ENCODE assay signal across 8 cellular contexts in genomic region chr17:81514735-81515529, GRCh38. TPM values are rescaled to one million over a fixed set of nuclear protein-coding genes. Genes with fewer than 3 reads are reported as not detected.
DNase-seq lines count a peak whose midpoint lies in the region; ATAC-seq and TF ChIP-seq lines count a peak whose summit lies in the region.

No MANE protein-coding gene starts in this region.

- H3K4me3 ChIP-seq in HL-60 (replicated peaks; ENCODE audit: insufficient read depth, low read length) (peak overlapping the region; percentile 75), neural cell (ENCODE audit: low read length) (peak overlapping the region; percentile 92), tibial artery (peak overlapping the region; percentile 92 to 99)

- H3K9me3 ChIP-seq in neural cell (ENCODE audit: low read length): no peaks in the 10 kb centered on the region
- no peaks in the 10 kb centered on the region for H3K9me3 ChIP-seq in tibial artery

- H3K36me3 ChIP-seq in neural cell (ENCODE audit: insufficient read depth, low read length) (peaks cover 18% of the 10 kb centered on the region), tibial artery (peaks cover 23 to 26% (median 25%) of the 10 kb centered on the region in 3 donors)

- H3K9ac ChIP-seq in neural cell (ENCODE audit: low read length): peak overlapping the region; percentile 99

- TF ChIP-seq RAD21 in neural cell (conservative IDR thresholded peaks at IDR 0.05): no peak

- peak overlapping the region; percentile 61 for H3K27ac ChIP-seq in HL-60 (replicated peaks)
- H3K27ac ChIP-seq in foreskin keratinocyte: peak overlapping the region; percentile 34
- H3K27ac ChIP-seq in neural cell (ENCODE audit: low read length): peak overlapping the region; percentile 99
- H3K27ac ChIP-seq in tibial artery: peak overlapping the region; percentile 97 to 100

- peak; percentile 70 to 87 (median 79) for DNase-seq in NCI-H1417 (lab: John Stamatoyannopoulos, UW)
- no peak for DNase-seq in NCI-H1417 treated with DMSO at 0.1 percent for 48 hours (lab: John Stamatoyannopoulos, UW)
- peak in 1 of 2 experiments; percentile 72 for DNase-seq in HL-60 (ENCODE audit: low read depth in 1 of 2, low spot score in 1 of 2)
- DNase-seq in RPMI8226: peak; percentile 79
- peak; percentile 47 for DNase-seq in activated gamma-delta T cell treated with anti-CD3 and anti-CD28 coated beads, Interleukin-2, amount 50 U/mL, for 16 hours (ENCODE audit: low read depth)
- DNase-seq in foreskin keratinocyte: peak in 1 of 2 donors; percentile 63
- peak; percentile 87 to 94 for DNase-seq in tibial artery

- peaks cover 25% of the 10 kb centered on the region for H4K20me1 ChIP-seq in neural cell (ENCODE audit: insufficient read depth)

- peak overlapping the region; percentile 87 for H3K4me2 ChIP-seq in neural cell (ENCODE audit: low read length)

- TF ChIP-seq EP300 in neural cell (conservative IDR thresholded peaks at IDR 0.05; ENCODE audit: poor library complexity, severe bottlenecking): no peak

- no peaks in the 10 kb centered on the region for H3K9me2 ChIP-seq in neural cell (ENCODE audit: insufficient read depth, low read length)

- H3K4me1 ChIP-seq in foreskin keratinocyte: no peaks in the 10 kb centered on the region
- peaks cover 0 to 51% (median 39%) of the 10 kb centered on the region in 4 donors for H3K4me1 ChIP-seq in tibial artery

- H3K79me2 ChIP-seq in neural cell (replicated peaks; ENCODE audit: insufficient read depth, low read length): peaks cover 61% of the 10 kb centered on the region

- ATAC-seq in foreskin keratinocyte: peak; percentile 15

- H2AFZ ChIP-seq in neural cell (ENCODE audit: low read depth, low read length): peak overlapping the region; percentile 19

- intact Hi-C loops in tibial artery (cut with DNase I; ENCODE audit: low total_unique reads): loop anchor here (5.0 kb wide), 1 partner anchor 87 kb away; no protein-coding TSS in a partner anchor

- H3K27me3 ChIP-seq in HL-60 (ENCODE audit: insufficient read depth, poor library complexity, severe bottlenecking): peaks cover 7% of the 10 kb centered on the region
- no peaks in the 10 kb centered on the region for H3K27me3 ChIP-seq in foreskin keratinocyte
- peaks cover 19% of the 10 kb centered on the region for H3K27me3 ChIP-seq in neural cell (ENCODE audit: insufficient read depth, low read depth, low read length)
- H3K27me3 ChIP-seq in tibial artery: no peaks in the 10 kb centered on the region

- no peak for TF ChIP-seq CTCF in HL-60 (IDR thresholded peaks at IDR 0.05; ENCODE audit: insufficient read depth, low read length)
- no peak for TF ChIP-seq CTCF in foreskin keratinocyte (conservative IDR thresholded peaks at IDR 0.05)
- no peak for TF ChIP-seq CTCF in neural cell (IDR thresholded peaks at IDR 0.05; ENCODE audit: poor library complexity, severe bottlenecking)
- TF ChIP-seq CTCF in tibial artery (IDR thresholded peaks at IDR 0.05): no peak

- peaks cover 11% of the 10 kb centered on the region for H3F3A ChIP-seq in neural cell (ENCODE audit: insufficient read depth, low read length, poor library complexity, severe bottlenecking)

TF ChIP-seq in neural cell, 6 proteins besides CTCF, POLR2A, EP300 and RAD21:
- peak; percentile 58 for TF ChIP-seq POLR2AphosphoS5 (IDR thresholded peaks at IDR 0.05)
- TF ChIP-seq EZH2 (IDR thresholded peaks at IDR 0.05; ENCODE audit: borderline replicate concordance, insufficient read depth, low read length, poor library complexity, severe bottlenecking): no peak
- no peak for TF ChIP-seq MXI1 (conservative IDR thresholded peaks at IDR 0.05; ENCODE audit: poor library complexity, severe bottlenecking)
- TF ChIP-seq SMC3 (conservative IDR thresholded peaks at IDR 0.05; ENCODE audit: poor library complexity): no peak
- peak; percentile 62 for TF ChIP-seq REST (IDR thresholded peaks at IDR 0.05; ENCODE audit: borderline replicate concordance)
- peak; percentile 40 for TF ChIP-seq TAF1 (IDR thresholded peaks at IDR 0.05; ENCODE audit: low read depth)
TF ChIP-seq in neural cell: peak in this region for 3.

RNA-seq across cellular contexts. Expression of gene ACTG1, which starts 2.3 kb away (rescaled TPM):
- 3,185 and 3,808 TPM in 2 replicates for total RNA-seq in foreskin keratinocyte
- polyA plus RNA-seq in foreskin keratinocyte: 3,262 and 3,802 TPM in 2 replicates
- 8,273 and 9,187 TPM in 2 replicates for polyA plus RNA-seq in neural cell
- polyA minus RNA-seq in neural cell: 9,577 and 9,692 TPM in 2 replicates

RNA-seq across cellular contexts. Expression of gene FSCN2, which starts 13.2 kb away (rescaled TPM):
- not detected in 2 replicates for total RNA-seq in foreskin keratinocyte
- not detected in 2 replicates for polyA plus RNA-seq in foreskin keratinocyte
- 3.6 and 4.8 TPM in 2 replicates for polyA plus RNA-seq in neural cell
- 7.3 and 9.7 TPM in 2 replicates for polyA minus RNA-seq in neural cell

RNA-seq across cellular contexts. Expression of gene FAAP100, which starts 37.2 kb away (rescaled TPM):
- total RNA-seq in foreskin keratinocyte: 17.3 and 19.9 TPM in 2 replicates
- 14.9 and 15.9 TPM in 2 replicates for polyA plus RNA-seq in foreskin keratinocyte
- polyA plus RNA-seq in neural cell: 56.3 and 61.5 TPM in 2 replicates
- 55.7 and 61.8 TPM in 2 replicates for polyA minus RNA-seq in neural cell

Comparison
In these comparisons a context has a peak if more than half of its experiments do, and no peak if none do; other contexts are left out.
1. H3K27ac ChIP-seq: peak in every context shown above with its lines; median percentile 99 in neural cell; 98 in tibial artery; 61 in HL-60; 34 in foreskin keratinocyte.